8 cellular contexts compared by ENCODE assay signal in the genomic region with DNA sequence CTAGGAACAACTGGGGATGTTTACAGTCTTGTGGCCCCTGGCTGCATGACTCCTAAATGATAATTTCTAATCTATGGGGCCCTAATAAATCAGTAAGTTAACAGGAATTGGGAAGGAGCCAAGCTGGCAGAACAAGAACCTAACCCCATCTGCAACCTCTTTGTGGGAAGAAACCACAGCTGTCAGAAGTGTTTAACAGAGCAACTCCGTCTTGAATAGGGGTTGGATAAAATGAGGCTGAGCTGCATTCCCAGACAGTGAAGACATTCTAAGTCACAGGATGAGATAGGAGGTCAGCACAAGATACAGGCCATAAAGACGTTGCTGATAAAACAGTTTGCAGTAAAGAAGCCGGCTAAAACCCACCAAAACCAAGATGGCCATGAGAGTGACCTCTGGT. TPM values are rescaled to one million over a fixed set of nuclear protein-coding genes. Genes with fewer than 3 reads are reported as not detected.
A peak's percentile ranks its signal among the peaks of the same experiment; 100 is the strongest.
DNase-seq lines count a peak whose midpoint lies in the region; TF ChIP-seq lines count a peak whose summit lies in the region.
"Not testable (repeated sequence)": the region's sequence is repeated elsewhere in the genome, so short reads cannot be mapped to it uniquely, and the experiment has no call there.

No MANE protein-coding gene starts in this region.

- H3K27ac ChIP-seq in epithelial cell of prostate: peak overlapping the region; percentile 15

- DNase-seq in AG08396 (ENCODE audit: low spot score) (peak; percentile 16), GM03348 (ENCODE audit: low spot score) (peak; percentile 74), M059J (ENCODE audit: low read depth) (peak; percentile 87), astrocyte of the spinal cord (ENCODE audit: low read depth, low spot score) (peak; percentile 49), epithelial cell of prostate (ENCODE audit: low read depth, low spot score) (peak; percentile 66), foreskin melanocyte (peak; percentile 57), myocyte (ENCODE audit: low read depth) (peak; percentile 84)
- DNase-seq in type B pancreatic cell (ENCODE audit: extremely low spot score, unreplicated experiment): not testable (repeated sequence)

- in situ Hi-C loops in astrocyte of the spinal cord (cut with HindIII; ENCODE audit: low sequenced_read_pairs): not testable (repeated sequence)

- H3K27ac Mint-ChIP-seq in type B pancreatic cell: peak overlapping the region; percentile 83

- H3K36me3 Mint-ChIP-seq in type B pancreatic cell: peaks cover 31% of the 10 kb centered on the region

- peaks cover 22% of the 10 kb centered on the region for H3K4me1 Mint-ChIP-seq in type B pancreatic cell (ENCODE audit: unreplicated experiment)

- peaks cover 22% of the 10 kb centered on the region for H3K9me3 Mint-ChIP-seq in type B pancreatic cell

- TF ChIP-seq CTCF in astrocyte of the spinal cord (IDR thresholded peaks at IDR 0.05; ENCODE audit: low read depth, low read length); type B pancreatic cell (conservative IDR thresholded peaks at IDR 0.05): not testable (repeated sequence)

- H3K4me3 Mint-ChIP-seq in type B pancreatic cell: peak overlapping the region; percentile 72

- H3K27me3 Mint-ChIP-seq in type B pancreatic cell: not testable (repeated sequence)

- not testable (repeated sequence) for H3K4me3 ChIP-seq in astrocyte of the spinal cord (ENCODE audit: low read depth, low read length)

RNA-seq across cellular contexts. Expression of a gene that starts 1.9 kb away (rescaled TPM):
- 0.64 and 2.2 TPM in 2 replicates for total RNA-seq in M059J (2014; rRNA removed; shearing (Covaris generic))
- total RNA-seq in myocyte: 3.1 and 7.2 TPM in 2 replicates
- 24.2 TPM for polyA plus RNA-seq in myocyte (2012)
- total RNA-seq in type B pancreatic cell (ENCODE audit: low replicate concordance): 28.2 and 38.3 TPM in 2 replicates

RNA-seq across cellular contexts. Expression of a gene that starts 25.7 kb away (rescaled TPM):
- 11.2 and 11.6 TPM in 2 replicates for total RNA-seq in M059J (2014; rRNA removed; shearing (Covaris generic))
- 8.1 and 10.9 TPM in 2 replicates for total RNA-seq in myocyte
- 6.9 TPM for polyA plus RNA-seq in myocyte (2012)
- 20.8 and 26.8 TPM in 2 replicates for total RNA-seq in type B pancreatic cell (ENCODE audit: low replicate concordance)

RNA-seq across cellular contexts. Expression of a gene that starts 41.0 kb away (rescaled TPM):
- total RNA-seq in M059J (2014; rRNA removed; shearing (Covaris generic)): 6.5 and 19.6 TPM in 2 replicates
- total RNA-seq in myocyte (13.5 and 13.8 TPM in 2 replicates), type B pancreatic cell (ENCODE audit: low replicate concordance) (48.2 and 61.3 TPM in 2 replicates)
- 14.6 TPM for polyA plus RNA-seq in myocyte (2012)

RNA-seq across cellular contexts. Expression of a gene that starts 44.5 kb away (rescaled TPM):
- total RNA-seq in M059J (2014; rRNA removed; shearing (Covaris generic)): 6.6 and 7.0 TPM in 2 replicates
- total RNA-seq in myocyte: 3.1 and 4.7 TPM in 2 replicates
- 2.1 TPM for polyA plus RNA-seq in myocyte (2012)
- 14.3 and 24.6 TPM in 2 replicates for total RNA-seq in type B pancreatic cell (ENCODE audit: low replicate concordance)

RNA-seq across cellular contexts. Expression of a gene that starts 56.8 kb away (rescaled TPM):
- 4.8 and 6.7 TPM in 2 replicates for total RNA-seq in M059J (2014; rRNA removed; shearing (Covaris generic))
- total RNA-seq in myocyte (3.1 and 3.9 TPM in 2 replicates), type B pancreatic cell (ENCODE audit: low replicate concordance) (10.2 and 10.4 TPM in 2 replicates)
- 2.7 TPM for polyA plus RNA-seq in myocyte (2012)
